In the genomic region with DNA sequence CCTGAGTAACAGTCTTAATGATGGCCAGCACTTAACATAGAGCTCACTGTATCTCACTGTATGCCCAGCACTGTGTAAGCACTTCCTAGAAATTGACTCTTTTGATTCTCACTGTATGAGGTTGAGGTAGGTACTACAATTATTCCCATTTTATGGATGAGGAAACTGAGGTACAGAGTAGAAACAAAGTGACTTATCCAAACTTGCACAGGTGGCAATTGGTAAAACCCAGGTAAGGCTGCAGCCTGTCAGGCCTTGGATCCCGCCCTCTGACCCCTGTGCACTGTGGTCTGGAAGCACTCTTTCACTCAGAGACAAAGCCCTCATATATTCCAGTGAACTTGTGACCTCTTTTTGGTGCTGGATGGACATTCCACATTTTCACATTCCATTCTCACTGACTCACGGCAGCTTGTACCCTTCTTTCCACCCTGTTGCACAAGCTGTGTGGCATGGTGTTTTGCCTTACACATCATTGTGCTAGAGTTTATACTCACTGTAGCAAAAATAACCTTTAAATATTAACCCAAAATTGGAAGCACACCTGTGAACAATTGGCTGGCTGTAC, we compare ENCODE assay signal across 13 cellular contexts. TPM values are rescaled to one million over a fixed set of nuclear protein-coding genes. Genes with fewer than 3 reads are reported as not detected.
DNase-seq lines count a peak whose midpoint lies in the region; ATAC-seq and TF ChIP-seq lines count a peak whose summit lies in the region.
"Had no signal": no experiment of that assay in that cellular context is flagged by ENCODE, and none has a peak within 500 bp of the region (broad histone marks: within the 10 kb centered on the region; RNA-seq: fewer than 3 reads in every experiment).

No MANE protein-coding gene starts in this region.

- peak overlapping the region; percentile 32 for H2AFZ ChIP-seq in osteoblast (ENCODE audit: low read length)

- H3K27ac Mint-ChIP-seq in Calu3 (ENCODE audit: unreplicated experiment) = peak overlapping the region; percentile 94

- no TSS peak for BruUV-seq in Calu3 (replicated peaks; lab: Mats Ljungman, UMichigan)

- POLR2A ChIA-PET in RWPE1 (lab: Yijun Ruan, JAX; ENCODE audit: low non-redundant PET) = interaction anchor here (0.6 kb wide), 1 partner anchor 522 kb away, joined by 3 read pairs; no protein-coding TSS in a partner anchor

- no peaks in the 10 kb centered on the region for H4K20me1 ChIP-seq in osteoblast (ENCODE audit: insufficient read depth, low read length)

- CTCF ChIA-PET in Calu3 (lab: Charles Lee) = interaction anchor here (0.6 to 1.2 kb wide), 2 partner anchors 275 to 277 kb away, joined by 3 to 4 read pairs; no protein-coding TSS in a partner anchor
- CTCF ChIA-PET in RWPE1 (lab: Yijun Ruan, JAX) = interaction anchor here (1.0 kb wide), 1 partner anchor 10 kb away, joined by 4 read pairs; no protein-coding TSS in a partner anchor

- peaks cover 12% of the 10 kb centered on the region for H3K36me3 Mint-ChIP-seq in Calu3 (ENCODE audit: insufficient read depth, unreplicated experiment)

- H3K4me2 ChIP-seq in osteoblast (ENCODE audit: insufficient read depth, low read length) = peak overlapping the region; percentile 20

- H3K36me3 ChIP-seq in osteoblast (ENCODE audit: insufficient read depth, low read length) = no peaks in the 10 kb centered on the region

- H3K4me3 ChIP-seq in fibroblast of the aortic adventitia (ENCODE audit: low read depth, low read length) = no peak overlapping the region
- peak overlapping the region; percentile 5 for H3K4me3 ChIP-seq in osteoblast (ENCODE audit: insufficient read depth, low read length)
- H3K4me3 ChIP-seq: mucosa of descending colon had no signal

- no peak overlapping the region for H3K27ac ChIP-seq in RWPE1
- H3K27ac ChIP-seq in osteoblast (ENCODE audit: low read depth, low read length) = peak overlapping the region; percentile 60

- DNase-seq in Calu3 (peak; percentile 77), RWPE1 (ENCODE audit: low spot score) (peak; percentile 82), fibroblast of the aortic adventitia (ENCODE audit: low read depth) (peak; percentile 97), osteoblast (ENCODE audit: insufficient read length, low spot score, missing footprints) (peak; percentile 77), SHP77 (lab: John Stamatoyannopoulos, UW) (no peak), NCI-H345 treated with DMSO at 0.1 percent for 48 hours (lab: John Stamatoyannopoulos, UW; ENCODE audit: unreplicated experiment) (no peak), GM19238 (ENCODE audit: insufficient read length, low spot score) (no peak)
- DNase-seq: caudate nucleus, DND-41, mucosa of descending colon, NCI-H446 treated with DMSO at 0.1 percent for 48 hours had no signal

- intact Hi-C loops in Calu3 (cut with micrococcal nuclease; ENCODE audit: unreplicated experiment) = no loop called here

- H3K27me3 ChIP-seq in osteoblast (ENCODE audit: insufficient read depth, low read length) = no peaks in the 10 kb centered on the region

- no peaks in the 10 kb centered on the region for H3K27me3 Mint-ChIP-seq in Calu3 (ENCODE audit: unreplicated experiment)

- H3K4me1 Mint-ChIP-seq in Calu3 (ENCODE audit: low read depth, unreplicated experiment) = peaks cover 27% of the 10 kb centered on the region

- TF ChIP-seq CTCF in Calu3 (IDR thresholded peaks at IDR 0.05; ENCODE audit: unreplicated experiment) (no peak), RWPE1 (conservative IDR thresholded peaks at IDR 0.05; ENCODE audit: low read depth) (no peak), fibroblast of the aortic adventitia (IDR thresholded peaks at IDR 0.05; ENCODE audit: insufficient read depth, low read length) (no peak), osteoblast (IDR thresholded peaks at IDR 0.05; ENCODE audit: extremely low read depth, low read depth, low read length) (no peak)

- H3K9me3 Mint-ChIP-seq in Calu3 (ENCODE audit: low read depth, unreplicated experiment) = peaks cover 12% of the 10 kb centered on the region

- no peaks in the 10 kb centered on the region for H3K79me2 ChIP-seq in osteoblast (ENCODE audit: insufficient read depth, low read length)

- no peaks in the 10 kb centered on the region for H3K9me3 ChIP-seq in osteoblast (ENCODE audit: low read depth, low read length)
- H3K9me3 ChIP-seq: mucosa of descending colon had no signal

- no peak for ATAC-seq in HG03097 (IDR thresholded peaks at IDR 0.05; ENCODE audit: low FRiP score, unreplicated experiment)
- ATAC-seq: activated CD4-positive, CD25-positive, alpha-beta regulatory T cell treated with anti-CD3 and anti-CD28 coated beads, Interleukin-2, amount 50 U/mL, for 24 hours; mucosa of descending colon had no signal

- H3K4me1 ChIP-seq in osteoblast (ENCODE audit: insufficient read depth, low read length) = peaks cover 29% of the 10 kb centered on the region

- H3K4me3 Mint-ChIP-seq in Calu3 (ENCODE audit: low read depth, unreplicated experiment) = peak overlapping the region; percentile 37

RNA-seq across cellular contexts. Expression of a gene that starts 21.7 kb away (rescaled TPM):
- total RNA-seq in Calu3 (2022) (not detected in 2 replicates), fibroblast of the aortic adventitia (ENCODE audit: low replicate concordance) (0.57 TPM in 1 of 2 replicates, not detected in the other), osteoblast (not detected in 2 replicates)

Comparison
In these comparisons a context has a peak if more than half of its experiments do, and no peak if none do; other contexts are left out.
1. DNase-seq: peak in Calu3 (single experiment), RWPE1 (single experiment), fibroblast of the aortic adventitia (single experiment) and osteoblast (single experiment); none in SHP77 (0 of 2), NCI-H345 treated with DMSO at 0.1 percent for 48 hours (single experiment) and GM19238 (single experiment).